In genomic region chr3:13419356-13420050, GRCh38 we compare ENCODE assay signal across 2 cellular contexts.
TF ChIP-seq lines count a peak whose summit lies in the region.

No MANE protein-coding gene starts in this region.

TF ChIP-seq in HCT116, 20 proteins besides CTCF, POLR2A, EP300 and RAD21:
- no peak for TF ChIP-seq CEBPB (IDR thresholded peaks at IDR 0.05; ENCODE audit: low read depth)
- no peak for TF ChIP-seq ZBTB33 (IDR thresholded peaks at IDR 0.05; ENCODE audit: extremely low read depth, insufficient replicate concordance, low read length)
- TF ChIP-seq ELF1 (IDR thresholded peaks at IDR 0.05; ENCODE audit: borderline replicate concordance, low read depth), result no peak
- no peak for TF ChIP-seq ZNF274 (IDR thresholded peaks at IDR 0.05; ENCODE audit: low read depth, low read length)
- no peak for TF ChIP-seq TCF7L2 (IDR thresholded peaks at IDR 0.05; ENCODE audit: borderline replicate concordance, extremely low read depth, insufficient read depth, insufficient read length)
- TF ChIP-seq MAX (IDR thresholded peaks at IDR 0.05), result peak; percentile 30
- TF ChIP-seq SP1 (IDR thresholded peaks at IDR 0.05; ENCODE audit: low read depth), result no peak
- TF ChIP-seq SIN3A (IDR thresholded peaks at IDR 0.05; ENCODE audit: low read depth), result no peak
- peak; percentile 98 for TF ChIP-seq ZFX (IDR thresholded peaks at IDR 0.05)
TF ChIP-seq in HCT116: peak in this region for 2.

TF ChIP-seq in H1, 55 proteins besides CTCF, POLR2A, EP300 and RAD21:
- TF ChIP-seq CHD2 (IDR thresholded peaks at IDR 0.05; ENCODE audit: low read length), result no peak
- 0 out of 2 replicates have a peak, but pooled peaks have one; percentile 66 for TF ChIP-seq RBBP5 (IDR thresholded peaks at IDR 0.05; ENCODE audit: borderline replicate concordance, low read depth, low read length)
- no peak for TF ChIP-seq ATF3 (IDR thresholded peaks at IDR 0.05; ENCODE audit: insufficient read depth, low read depth, low read length)
- TF ChIP-seq TEAD4 (IDR thresholded peaks at IDR 0.05; ENCODE audit: low read depth, low read length), result no peak
- no peak for TF ChIP-seq MAFK (IDR thresholded peaks at IDR 0.05; ENCODE audit: low read depth, low read length)
- no peak for TF ChIP-seq CTBP2 (IDR thresholded peaks at IDR 0.05; ENCODE audit: borderline replicate concordance, insufficient read depth, insufficient read length, low read length)
- TF ChIP-seq SP4 (IDR thresholded peaks at IDR 0.05; ENCODE audit: low read length), result no peak
- no peak for TF ChIP-seq PHF8 (conservative IDR thresholded peaks at IDR 0.05; ENCODE audit: low read depth, low read length)
- no peak for TF ChIP-seq SIX5 (IDR thresholded peaks at IDR 0.05; ENCODE audit: low read depth, low read length)
- no peak for TF ChIP-seq BRCA1 (IDR thresholded peaks at IDR 0.05; ENCODE audit: low read depth, low read length)
- no peak for TF ChIP-seq HDAC2 (IDR thresholded peaks at IDR 0.05; ENCODE audit: borderline replicate concordance in 1 of 2, low read depth in 2 of 2, low read length in 2 of 2)
- peak; percentile 55 for TF ChIP-seq ASH2L (IDR thresholded peaks at IDR 0.05; ENCODE audit: low read length)
- no peak for TF ChIP-seq SIRT6 (IDR thresholded peaks at IDR 0.05; ENCODE audit: low read length)
- no peak for TF ChIP-seq GABPA (IDR thresholded peaks at IDR 0.05; ENCODE audit: borderline replicate concordance, insufficient read depth, low read length)
- TF ChIP-seq SAP30 (IDR thresholded peaks at IDR 0.05; ENCODE audit: insufficient read depth, insufficient replicate concordance, low read length), result no peak
- TF ChIP-seq RXRA (IDR thresholded peaks at IDR 0.05; ENCODE audit: insufficient read depth, low read depth, low read length), result no peak
- TF ChIP-seq CEBPB (IDR thresholded peaks at IDR 0.05; ENCODE audit: low read depth, low read length), result no peak
- TF ChIP-seq ZNF274 (IDR thresholded peaks at IDR 0.05; ENCODE audit: borderline replicate concordance, extremely low read depth, low read length), result no peak
- TF ChIP-seq SP2 (IDR thresholded peaks at IDR 0.05; ENCODE audit: low read length), result no peak
- no peak for TF ChIP-seq KDM5A (IDR thresholded peaks at IDR 0.05; ENCODE audit: low read length)
- TF ChIP-seq POLR2AphosphoS5 (IDR thresholded peaks at IDR 0.05; ENCODE audit: low read depth, low read length), result no peak
- no peak for TF ChIP-seq EGR1 (IDR thresholded peaks at IDR 0.05; ENCODE audit: borderline replicate concordance, low read depth, low read length)
- TF ChIP-seq ATF2 (IDR thresholded peaks at IDR 0.05; ENCODE audit: low read length), result no peak
- no peak for TF ChIP-seq POU5F1 (IDR thresholded peaks at IDR 0.05; ENCODE audit: low read depth, low read length)
- TF ChIP-seq SUZ12 (IDR thresholded peaks at IDR 0.05; ENCODE audit: low read length), result no peak
- no peak; the same call in 1 of the 2 replicates for TF ChIP-seq BACH1 (IDR thresholded peaks at IDR 0.05; ENCODE audit: low read length)
- no peak for TF ChIP-seq HDAC6 (IDR thresholded peaks at IDR 0.05; ENCODE audit: low read depth, low read length)
- TF ChIP-seq RNF2 (IDR thresholded peaks at IDR 0.05; ENCODE audit: borderline replicate concordance, low read depth, low read length, missing control alignments, poor library complexity, severe bottlenecking), result peak; percentile 29
- peak; percentile 91 for TF ChIP-seq E2F6 (IDR thresholded peaks at IDR 0.05)
- no peak for TF ChIP-seq SRF (IDR thresholded peaks at IDR 0.05; ENCODE audit: low read depth, low read length)
- TF ChIP-seq CBX5 (IDR thresholded peaks at IDR 0.05; ENCODE audit: low read depth, low read length), result no peak
- TF ChIP-seq MAX (IDR thresholded peaks at IDR 0.05), result no peak
- TF ChIP-seq EZH2 (IDR thresholded peaks at IDR 0.05; ENCODE audit: low read depth, low read length, severe bottlenecking), result peak; percentile 32
- no peak for TF ChIP-seq KDM4A (IDR thresholded peaks at IDR 0.05; ENCODE audit: low read depth, low read length, severe bottlenecking)
- TF ChIP-seq CHD1 (IDR thresholded peaks at IDR 0.05; ENCODE audit: low read depth, low read length), result no peak
- TF ChIP-seq TAF7 (optimal IDR thresholded peaks at IDR 0.05; ENCODE audit: borderline replicate concordance, low read depth, low read length), result no peak
- no peak for TF ChIP-seq NANOG (IDR thresholded peaks at IDR 0.05; ENCODE audit: insufficient read depth, low read depth, low read length, poor library complexity, severe bottlenecking)
- TF ChIP-seq RFX5 (IDR thresholded peaks at IDR 0.05; ENCODE audit: borderline replicate concordance, low read depth, low read length), result no peak
- TF ChIP-seq CHD7 (IDR thresholded peaks at IDR 0.05; ENCODE audit: insufficient replicate concordance, low read length), result no peak
- TF ChIP-seq CREB1 (IDR thresholded peaks at IDR 0.05), result no peak
- no peak for TF ChIP-seq SIN3A (conservative IDR thresholded peaks at IDR 0.05 in 1 of 2, IDR thresholded peaks at IDR 0.05 in 1 of 2; ENCODE audit: low read depth in 1 of 2, low read length in 2 of 2)
TF ChIP-seq in H1: peak in this region for 5.
